1 cellular context compared by ENCODE assay signal in the genomic region with DNA sequence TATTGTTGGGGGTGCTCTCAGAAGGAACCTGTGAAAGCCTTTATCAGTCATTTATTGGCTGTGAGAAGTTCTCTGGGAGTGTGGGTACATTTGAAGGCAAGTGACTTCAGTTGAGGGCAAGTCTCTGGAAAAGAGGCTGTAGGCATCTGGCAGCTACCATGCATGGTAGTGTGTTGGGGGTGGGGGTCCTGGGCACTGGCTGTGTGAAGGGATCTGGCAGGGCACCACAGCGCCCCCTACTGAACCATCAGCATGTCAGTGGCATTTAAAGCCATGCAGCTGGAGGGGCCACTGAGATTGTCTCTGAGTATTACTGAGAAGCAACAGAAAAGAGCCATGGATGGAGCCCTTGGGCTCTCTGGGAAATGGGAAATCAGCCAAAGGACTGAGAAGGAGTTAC.
TF ChIP-seq lines count a peak whose summit lies in the region.

No MANE protein-coding gene starts in this region.

TF ChIP-seq in Ishikawa, 13 proteins besides CTCF, POLR2A, EP300 and RAD21 (continued from another document):
- TF ChIP-seq USF1 (IDR thresholded peaks at IDR 0.05), result no peak
- no peak for TF ChIP-seq CREB1 (IDR thresholded peaks at IDR 0.05; ENCODE audit: low read depth)
- no peak for TF ChIP-seq TEAD4 (IDR thresholded peaks at IDR 0.05)
- no peak for TF ChIP-seq MAX (IDR thresholded peaks at IDR 0.05)
- no peak for TF ChIP-seq EGR1 (IDR thresholded peaks at IDR 0.05)
- TF ChIP-seq NFIC (IDR thresholded peaks at IDR 0.05), result no peak
- TF ChIP-seq TCF12 (IDR thresholded peaks at IDR 0.05; ENCODE audit: low read depth), result no peak
TF ChIP-seq in Ishikawa: peak in this region for 0.
